21 cellular contexts compared by ENCODE assay signal in the genomic region with DNA sequence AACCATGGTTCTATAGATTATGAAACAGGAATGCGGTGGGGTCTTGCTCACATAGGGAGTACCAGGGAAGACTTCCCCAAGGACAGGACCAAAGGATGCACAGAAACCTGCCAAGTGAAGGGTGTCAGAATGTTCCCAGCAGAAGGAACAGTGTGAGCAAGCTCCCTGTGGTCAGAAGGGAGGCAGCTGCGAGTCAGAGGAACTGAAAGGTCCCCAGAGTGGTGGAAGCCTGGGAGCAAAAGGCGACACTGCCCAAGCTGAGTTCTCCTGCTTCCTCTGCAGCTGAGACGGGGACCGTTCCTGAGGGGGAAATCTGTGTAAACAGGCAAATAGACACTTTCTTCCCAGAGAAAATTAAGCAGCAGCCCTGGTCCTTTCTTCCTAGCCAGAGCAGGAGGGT. TPM values are rescaled to one million over a fixed set of nuclear protein-coding genes. Genes with fewer than 3 reads are reported as not detected.
DNase-seq lines count a peak whose midpoint lies in the region; ATAC-seq, FAIRE-seq and TF ChIP-seq lines count a peak whose summit lies in the region.
"Had no signal": no experiment of that assay in that cellular context is flagged by ENCODE, and none has a peak within 500 bp of the region (broad histone marks: within the 10 kb centered on the region; RNA-seq: fewer than 3 reads in every experiment).

No MANE protein-coding gene starts in this region.

- no peak overlapping the region for H3K18ac ChIP-seq in IMR-90 (ENCODE audit: low read depth, low read length)

- H3K9ac ChIP-seq in BLaER1: no peak overlapping the region
- no peak overlapping the region for H3K9ac ChIP-seq in IMR-90 (ENCODE audit: low read depth, low read length)

- no peak overlapping the region for H3K56ac ChIP-seq in IMR-90 (ENCODE audit: extremely low read depth, insufficient read depth, low read length)

- no peaks in the 10 kb centered on the region for H3K4me1 Mint-ChIP-seq in activated T-helper 17 cell treated with anti-CD3 and anti-CD28 coated beads, Interleukin-2, amount 50 U/mL, for 72 hours
- peaks cover 0 to 10% (median 0%) of the 10 kb centered on the region in 7 donors for H3K4me1 Mint-ChIP-seq in naive thymus-derived CD4-positive, alpha-beta T cell

- H2AK5ac ChIP-seq in IMR-90 (ENCODE audit: low read depth, low read length): peak overlapping the region; percentile 33; the same call in 1 of the 2 replicates

- peaks cover 10% of the 10 kb centered on the region for H3K9me1 ChIP-seq in IMR-90 (ENCODE audit: insufficient read depth, low read length)

- no peaks in the 10 kb centered on the region for H3K36me3 ChIP-seq in BLaER1
- H3K36me3 ChIP-seq in IMR-90 (ENCODE audit: control insufficient read depth, insufficient read depth, low read length): no peaks in the 10 kb centered on the region
- H3K36me3 ChIP-seq in naive thymus-derived CD4-positive, alpha-beta T cell (ENCODE audit: control insufficient read depth in 2 of 3, insufficient read depth in 3 of 3, low read length in 3 of 3): no peaks in the 10 kb centered on the region
- H3K36me3 ChIP-seq: heart right ventricle, prostate gland had no signal

- no peaks in the 10 kb centered on the region for H3K36me3 Mint-ChIP-seq in activated T-helper 17 cell treated with anti-CD3 and anti-CD28 coated beads, Interleukin-2, amount 50 U/mL, for 72 hours (ENCODE audit: low read depth)
- peaks cover 0 to 3% (median 0%) of the 10 kb centered on the region in 5 donors for H3K36me3 Mint-ChIP-seq in naive thymus-derived CD4-positive, alpha-beta T cell
- H3K36me3 Mint-ChIP-seq: stimulated activated effector memory CD8-positive, alpha-beta T cell treated with anti-CD3 and anti-CD28 coated beads, Interleukin-12 subunit alpha, Interleukin-12 subunit beta, amount 100 ng/mL, for 72 hours had no signal

- TF ChIP-seq RAD21 in IMR-90 (IDR thresholded peaks at IDR 0.05; ENCODE audit: low read length): no peak

- H4K20me1 ChIP-seq in BLaER1 (no peaks in the 10 kb centered on the region), IMR-90 (ENCODE audit: insufficient read depth, low read length) (no peaks in the 10 kb centered on the region)

- H4K8ac ChIP-seq in IMR-90 (ENCODE audit: low read depth in 2 of 2, low read length in 2 of 2): no peak overlapping the region

- intact Hi-C loops in IMR-90 (cut with micrococcal nuclease): no loop called here
- intact Hi-C loops in naive thymus-derived CD4-positive, alpha-beta T cell (cut with micrococcal nuclease): no loop called here

- peak; percentile 19 for DNase-seq in IMR-90
- DNase-seq in naive thymus-derived CD4-positive, alpha-beta T cell: no peak
- no peak for DNase-seq in GM12892 (ENCODE audit: insufficient read length)
- DNase-seq in NCI-H1105 (lab: John Stamatoyannopoulos, UW): no peak
- no peak for DNase-seq in C1 segment of cervical spinal cord (lab: John Stamatoyannopoulos, UW)
- DNase-seq: activated naive CD4-positive, alpha-beta T cell treated with anti-CD3 and anti-CD28 coated beads, Interleukin-2, amount 50 U/mL, for 16 hours; activated T-cell treated with anti-CD3 and anti-CD28 coated beads, Interleukin-2, amount 50 U/mL, for 48 hours; heart right ventricle; left colon; midbrain; NCI-H146; NCI-H526 treated with DMSO at 0.1 percent for 48 hours; stimulated activated CD4-positive, alpha-beta T cell treated with anti-CD3 and anti-CD28 coated beads, Interleukin-1b, Interleukin-23, amount 100 ng/mL, for 48 hours; SW 1271 had no signal

- FAIRE-seq in GM12892 (lab: Jason Lieb, UNC): no peak

- H3K27ac ChIP-seq in BLaER1 (no peak overlapping the region), IMR-90 (ENCODE audit: insufficient read depth, low read length) (no peak overlapping the region)
- no peak overlapping the region for H3K27ac ChIP-seq in naive thymus-derived CD4-positive, alpha-beta T cell (ENCODE audit: low read depth, low read length)
- H3K27ac ChIP-seq: heart right ventricle, prostate gland, skin epidermis had no signal

- TF ChIP-seq POLR2A in IMR-90 (IDR thresholded peaks at IDR 0.05; ENCODE audit: low read depth, low read length): no peak
- no peak for TF ChIP-seq POLR2A in GM12892 (IDR thresholded peaks at IDR 0.05; ENCODE audit: low read depth, low read length)

- no peak overlapping the region for H3K4ac ChIP-seq in IMR-90 (ENCODE audit: low read depth, low read length)

- no peak overlapping the region for H3K4me3 ChIP-seq in BLaER1
- no peak overlapping the region for H3K4me3 ChIP-seq in IMR-90 (ENCODE audit: insufficient read depth, low read depth, low read length)
- no peak overlapping the region for H3K4me3 ChIP-seq in naive thymus-derived CD4-positive, alpha-beta T cell (ENCODE audit: low read length)
- H3K4me3 ChIP-seq: GM23338, heart right ventricle, prostate gland, skin epidermis had no signal

- no peak overlapping the region for H3K4me3 Mint-ChIP-seq in activated T-helper 17 cell treated with anti-CD3 and anti-CD28 coated beads, Interleukin-2, amount 50 U/mL, for 72 hours
- H3K4me3 Mint-ChIP-seq in naive thymus-derived CD4-positive, alpha-beta T cell: no peak overlapping the region
- H3K4me3 Mint-ChIP-seq: GM23338; stimulated activated effector memory CD8-positive, alpha-beta T cell treated with anti-CD3 and anti-CD28 coated beads, Interleukin-12 subunit alpha, Interleukin-12 subunit beta, amount 100 ng/mL, for 72 hours had no signal

- no peak overlapping the region for H4K91ac ChIP-seq in IMR-90 (ENCODE audit: insufficient read depth, low read depth, low read length)

- no peaks in the 10 kb centered on the region for H3K27me3 ChIP-seq in BLaER1
- H3K27me3 ChIP-seq in IMR-90 (ENCODE audit: control insufficient read depth, insufficient read depth, low read length): peaks cover 8% of the 10 kb centered on the region; the same call in 1 of the 2 replicates
- H3K27me3 ChIP-seq in naive thymus-derived CD4-positive, alpha-beta T cell (ENCODE audit: control insufficient read depth in 2 of 2, insufficient read depth in 2 of 2, low read length in 2 of 2): no peaks in the 10 kb centered on the region

- peaks cover 4% of the 10 kb centered on the region for H3K27me3 Mint-ChIP-seq in activated T-helper 17 cell treated with anti-CD3 and anti-CD28 coated beads, Interleukin-2, amount 50 U/mL, for 72 hours
- H3K27me3 Mint-ChIP-seq in naive thymus-derived CD4-positive, alpha-beta T cell: peaks cover 0 to 29% (median 5%) of the 10 kb centered on the region in 5 donors

- H3K4me2 ChIP-seq in BLaER1: peak overlapping the region; percentile 32
- H3K4me2 ChIP-seq in IMR-90 (ENCODE audit: low read depth, low read length): no peak overlapping the region
- H3K4me2 ChIP-seq: GM23338 had no signal

- H3K9me3 ChIP-seq in BLaER1 (no peaks in the 10 kb centered on the region), IMR-90 (ENCODE audit: control insufficient read depth, insufficient read depth, low read length) (no peaks in the 10 kb centered on the region)
- no peaks in the 10 kb centered on the region for H3K9me3 ChIP-seq in naive thymus-derived CD4-positive, alpha-beta T cell (ENCODE audit: control insufficient read depth in 2 of 3, low read length in 3 of 3)
- H3K9me3 ChIP-seq: prostate gland had no signal

- ATAC-seq in IMR-90 (ENCODE audit: low read depth): no peak
- peak; percentile 28 for ATAC-seq in activated T-helper 17 cell treated with anti-CD3 and anti-CD28 coated beads, Interleukin-2, amount 50 U/mL, for 72 hours (replicated peaks)
- ATAC-seq in naive thymus-derived CD4-positive, alpha-beta T cell: peak; percentile 58
- ATAC-seq in GM19467 (IDR thresholded peaks at IDR 0.05; ENCODE audit: unreplicated experiment): no peak
- ATAC-seq: GM23338, left colon had no signal

- H2BK15ac ChIP-seq in IMR-90 (ENCODE audit: low read depth, low read length): no peak overlapping the region

- no peak for TF ChIP-seq CTCF in IMR-90 (conservative IDR thresholded peaks at IDR 0.05; ENCODE audit: low read depth, low read length)

- WGBS in IMR-90 (ENCODE audit: extremely low coverage in 2 of 2, insufficient read length in 1 of 2), 2 experiments: 86% methylated on average over 1 of the region's 5 CpGs; no CpG with 5 or more reads in 1 of the 2 experiments

- CTCF ChIA-PET in IMR-90 (lab: Yijun Ruan, JAX): interaction anchor here (0.7 kb wide), 1 partner anchor 10 kb away, joined by 3 read pairs; no protein-coding TSS in a partner anchor
- CTCF ChIA-PET in naive thymus-derived CD4-positive, alpha-beta T cell (lab: Charles Lee): no interaction called here

- BruUV-seq in IMR-90 (replicated peaks; lab: Mats Ljungman, UMichigan): no TSS peak

- no peak overlapping the region for H3K27ac Mint-ChIP-seq in activated T-helper 17 cell treated with anti-CD3 and anti-CD28 coated beads, Interleukin-2, amount 50 U/mL, for 72 hours
- H3K27ac Mint-ChIP-seq in naive thymus-derived CD4-positive, alpha-beta T cell: no peak overlapping the region
- H3K27ac Mint-ChIP-seq: GM23338; stimulated activated effector memory CD8-positive, alpha-beta T cell treated with anti-CD3 and anti-CD28 coated beads, Interleukin-12 subunit alpha, Interleukin-12 subunit beta, amount 100 ng/mL, for 72 hours had no signal

- H3K23ac ChIP-seq in IMR-90 (ENCODE audit: low read depth, low read length): no peak overlapping the region

- POLR2A ChIA-PET in IMR-90 (lab: Charles Lee; ENCODE audit: unreplicated experiment): no interaction called here
- POLR2A ChIA-PET in naive thymus-derived CD4-positive, alpha-beta T cell (lab: Charles Lee): no interaction called here

- no peak overlapping the region for H3K14ac ChIP-seq in IMR-90 (replicated peaks; ENCODE audit: low read depth, low read length)

- no peak overlapping the region for H2BK120ac ChIP-seq in IMR-90 (ENCODE audit: low read depth, low read length)

- peak overlapping the region; percentile 34; the same call in 1 of the 2 replicates for H2BK20ac ChIP-seq in IMR-90 (ENCODE audit: low read depth, low read length)

- peak overlapping the region; percentile 5 for H2AFZ ChIP-seq in IMR-90 (replicated peaks; ENCODE audit: low read length, poor library complexity)
- H2AFZ ChIP-seq: GM23338 had no signal

- no peaks in the 10 kb centered on the region for H3K79me1 ChIP-seq in IMR-90 (ENCODE audit: low read depth in 1 of 2, low read length in 2 of 2)

- H3K4me1 ChIP-seq in BLaER1 (peaks cover 30% of the 10 kb centered on the region), IMR-90 (ENCODE audit: control insufficient read depth, insufficient read depth, low read length) (peaks cover 8% of the 10 kb centered on the region)
- no peaks in the 10 kb centered on the region for H3K4me1 ChIP-seq in naive thymus-derived CD4-positive, alpha-beta T cell (ENCODE audit: control insufficient read depth in 2 of 2, insufficient read depth in 2 of 2, low read length in 2 of 2)
- H3K4me1 ChIP-seq: prostate gland had no signal

- in situ Hi-C loops in IMR-90 (cut with MboI; ENCODE audit: low sequenced_read_pairs): no loop called here

- no peaks in the 10 kb centered on the region for H3K9me3 Mint-ChIP-seq in activated T-helper 17 cell treated with anti-CD3 and anti-CD28 coated beads, Interleukin-2, amount 50 U/mL, for 72 hours
- H3K9me3 Mint-ChIP-seq in naive thymus-derived CD4-positive, alpha-beta T cell: peaks cover 0 to 2% (median 0%) of the 10 kb centered on the region in 11 donors
- H3K9me3 Mint-ChIP-seq: stimulated activated effector memory CD8-positive, alpha-beta T cell treated with anti-CD3 and anti-CD28 coated beads, Interleukin-12 subunit alpha, Interleukin-12 subunit beta, amount 100 ng/mL, for 72 hours had no signal

- H4K5ac ChIP-seq in IMR-90 (ENCODE audit: low read depth, low read length): no peak overlapping the region

- H2BK5ac ChIP-seq in IMR-90 (ENCODE audit: low read depth, low read length, poor library complexity, severe bottlenecking): no peak overlapping the region

- H2AK9ac ChIP-seq in IMR-90 (replicated peaks; ENCODE audit: low read depth, low read length, poor library complexity): no peak overlapping the region

- dilution Hi-C loops in IMR-90 (cut with HindIII; ENCODE audit: low sequenced_read_pairs, unreplicated experiment): no loop called here

RNA-seq across cellular contexts. Expression of gene SLC6A6, which starts 14.2 kb away (rescaled TPM):
- total RNA-seq in IMR-90 (2012; rRNA removed): 29.9 and 32.5 TPM in 2 replicates
- polyA plus RNA-seq in IMR-90 (2012; rRNA removed): 39.3 and 39.4 TPM in 2 replicates
- 14.9 and 24.2 TPM in 2 replicates for polyA plus RNA-seq in IMR-90 (2012; cell fraction: cytosol; rRNA removed)
- polyA plus RNA-seq in IMR-90 (2012; cell fraction: nucleus; rRNA removed; ENCODE audit: low replicate concordance): 70.6 and 99.2 TPM in 2 replicates
- 100 to 1,000 TPM in 1 of 2 donors, 10 to 100 TPM in 1; 80.1 to 219 TPM for total RNA-seq in activated T-helper 17 cell treated with anti-CD3 and anti-CD28 coated beads, Interleukin-2, amount 50 U/mL, for 72 hours
- 10 to 100 TPM; 34.5 to 87.5 (median 35.6) TPM for total RNA-seq in naive thymus-derived CD4-positive, alpha-beta T cell
- 1 to 10 TPM; 3.0 to 3.2 TPM for polyA plus RNA-seq in naive thymus-derived CD4-positive, alpha-beta T cell
- 15.9 TPM for polyA plus RNA-seq in GM12892 (2012; ENCODE audit: missing spikeins)

Comparison
In these comparisons a context has a peak if more than half of its experiments do, and no peak if none do; other contexts are left out.
1. ATAC-seq: peak in activated T-helper 17 cell treated with anti-CD3 and anti-CD28 coated beads, Interleukin-2, amount 50 U/mL, for 72 hours (single experiment) and naive thymus-derived CD4-positive, alpha-beta T cell (single experiment); none in IMR-90 (single experiment) and GM19467 (single experiment).